ENCODE assay signal across 28 cellular contexts in genomic region chr14:31018057-31018645, GRCh38.
"Had no signal": no experiment of that assay in that cellular context is flagged by ENCODE, and none has a peak within 500 bp of the region (broad histone marks: within the 10 kb centered on the region; RNA-seq: fewer than 3 reads in every experiment).

No MANE protein-coding gene starts in this region.

- H3K27me3 ChIP-seq: brain microvascular endothelial cell, esophagus muscularis mucosa, hepatocyte, right lobe of liver, upper lobe of left lung, vagina had no signal

- ATAC-seq: effector memory CD8-positive, alpha-beta T cell; naive thymus-derived CD8-positive, alpha-beta T cell; stimulated activated effector memory CD8-positive, alpha-beta T cell treated with anti-CD3 and anti-CD28 coated beads, Interleukin-12 subunit alpha, Interleukin-12 subunit beta, amount 100 ng/mL, for 72 hours; stimulated activated naive CD8-positive, alpha-beta T cell treated with anti-CD3 and anti-CD28 coated beads, Interleukin-15, amount 100 ng/mL, for 72 hours had no signal

- H3K36me3 ChIP-seq: vagina had no signal

- H3K27ac ChIP-seq: brain microvascular endothelial cell, esophagus muscularis mucosa, hepatocyte, right lobe of liver, skin epidermis, upper lobe of left lung, vagina had no signal

- DNase-seq: activated CD4-positive, alpha-beta T cell treated with anti-CD3 and anti-CD28 coated beads for 4 hours; activated CD4-positive, alpha-beta T cell treated with anti-CD3 and anti-CD28 coated beads, Interleukin-2, amount 50 U/mL, for 4 hours; activated CD8-positive, alpha-beta memory T cell treated with anti-CD3 and anti-CD28 coated beads for 24 hours; activated gamma-delta T cell; activated naive CD4-positive, alpha-beta T cell treated with anti-CD3 and anti-CD28 coated beads, Interleukin-2, amount 50 U/mL, for 16 hours; amniotic stem cell; brain microvascular endothelial cell; cortex of kidney; effector memory CD8-positive, alpha-beta T cell; foreskin melanocyte; glutamatergic neuron; islet precursor cell; midbrain; naive thymus-derived CD8-positive, alpha-beta T cell; occipital lobe; right lobe of liver; stimulated activated CD4-positive, alpha-beta T cell treated with anti-CD3 and anti-CD28 coated beads, Interleukin-4, amount 100 ng/mL, for 24 hours; stimulated activated naive CD8-positive, alpha-beta T cell treated with anti-CD3 and anti-CD28 coated beads, Interleukin-15, amount 100 ng/mL, for 72 hours; substantia nigra; T-helper 1 cell; upper lobe of left lung had no signal

- H3K27me3 Mint-ChIP-seq: effector memory CD8-positive, alpha-beta T cell; naive thymus-derived CD8-positive, alpha-beta T cell; stimulated activated naive CD8-positive, alpha-beta T cell treated with anti-CD3 and anti-CD28 coated beads, Interleukin-15, amount 100 ng/mL, for 72 hours had no signal

- H3K4me2 ChIP-seq: hepatocyte had no signal

- H3K27ac Mint-ChIP-seq: effector memory CD8-positive, alpha-beta T cell; stimulated activated effector memory CD8-positive, alpha-beta T cell treated with anti-CD3 and anti-CD28 coated beads, Interleukin-12 subunit alpha, Interleukin-12 subunit beta, amount 100 ng/mL, for 72 hours; T-helper 2 cell treated with Interferon-gamma antibody and Interleukin-4, amounts not matched to agents 5 μg/mL and 100 μg/mL, for 36 hours had no signal

- H2AFZ ChIP-seq: hepatocyte had no signal

- H3K4me3 Mint-ChIP-seq: effector memory CD8-positive, alpha-beta T cell; naive thymus-derived CD8-positive, alpha-beta T cell; neural crest cell; stimulated activated effector memory CD8-positive, alpha-beta T cell treated with anti-CD3 and anti-CD28 coated beads, Interleukin-12 subunit alpha, Interleukin-12 subunit beta, amount 100 ng/mL, for 72 hours; stimulated activated naive CD8-positive, alpha-beta T cell treated with anti-CD3 and anti-CD28 coated beads, Interleukin-15, amount 100 ng/mL, for 72 hours; T-helper 2 cell treated with Interferon-gamma antibody and Interleukin-4, amounts not matched to agents 5 μg/mL and 100 μg/mL, for 36 hours had no signal

- H3K9me3 Mint-ChIP-seq: effector memory CD8-positive, alpha-beta T cell; naive thymus-derived CD8-positive, alpha-beta T cell; neural crest cell; stimulated activated effector memory CD8-positive, alpha-beta T cell treated with anti-CD3 and anti-CD28 coated beads, Interleukin-12 subunit alpha, Interleukin-12 subunit beta, amount 100 ng/mL, for 72 hours; stimulated activated naive CD8-positive, alpha-beta T cell treated with anti-CD3 and anti-CD28 coated beads, Interleukin-15, amount 100 ng/mL, for 72 hours; T-helper 2 cell treated with Interferon-gamma antibody and Interleukin-4, amounts not matched to agents 5 μg/mL and 100 μg/mL, for 36 hours had no signal

- H3K4me3 ChIP-seq: esophagus muscularis mucosa, hepatocyte, right lobe of liver, skin epidermis, upper lobe of left lung, vagina had no signal

- H3K9me3 ChIP-seq: esophagus muscularis mucosa, right lobe of liver, upper lobe of left lung, vagina had no signal
